10 cellular contexts compared by ENCODE assay signal in the genomic region with DNA sequence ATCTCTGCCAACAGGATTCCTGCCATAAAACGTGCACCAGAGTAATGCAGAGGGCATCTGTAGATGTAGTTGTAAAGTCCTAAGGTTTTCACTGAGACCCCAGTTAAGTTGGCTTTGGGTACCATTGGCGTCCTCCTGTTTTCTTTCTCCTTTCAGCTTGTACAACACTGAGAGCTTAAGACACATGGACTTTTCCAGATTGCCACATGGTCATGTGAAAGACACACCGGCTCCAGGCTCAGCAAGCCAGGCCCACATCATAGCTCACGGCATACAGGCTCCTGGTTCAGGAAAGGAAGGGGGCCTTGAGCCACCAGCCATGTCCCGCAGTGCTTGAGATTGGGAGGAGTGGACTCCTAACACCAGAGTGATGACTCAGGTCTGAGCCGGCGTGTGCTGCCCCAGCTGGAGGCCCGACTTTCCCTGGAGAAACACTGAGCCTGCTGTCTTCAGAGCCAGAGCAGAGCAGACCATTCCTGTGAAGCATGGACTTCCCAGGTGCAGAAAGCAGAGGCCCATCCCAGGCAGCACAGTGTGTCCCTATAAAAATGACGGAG.
DNase-seq lines count a peak whose midpoint lies in the region; ATAC-seq and TF ChIP-seq lines count a peak whose summit lies in the region.
"Had no signal": no experiment of that assay in that cellular context is flagged by ENCODE, and none has a peak within 500 bp of the region (broad histone marks: within the 10 kb centered on the region; RNA-seq: fewer than 3 reads in every experiment).

No MANE protein-coding gene starts in this region.

- DNase-seq in ELF-1 (ENCODE audit: low read depth, low spot score) (peak; percentile 85), SK-MEL-5 (ENCODE audit: low read depth, low spot score) (peak; percentile 10), fibroblast of the conjunctiva (ENCODE audit: low read depth) (peak; percentile 43), trophoblast cell (peak; percentile 91 to 93), GM13977 (ENCODE audit: low spot score) (no peak), NCI-H345 (lab: John Stamatoyannopoulos, UW) (no peak)

- H3K79me2 ChIP-seq in trophoblast cell (ENCODE audit: control insufficient read depth, insufficient read depth, low read length, poor library complexity) = no peaks in the 10 kb centered on the region

- no peak overlapping the region for H2AFZ ChIP-seq in trophoblast cell (ENCODE audit: insufficient read depth, low read length, poor library complexity)
- H2AFZ ChIP-seq: neural progenitor cell had no signal

- no peak overlapping the region for H2BK120ac ChIP-seq in trophoblast cell (ENCODE audit: insufficient read depth, low read length, poor library complexity)

- H3K14ac ChIP-seq in trophoblast cell (ENCODE audit: low read length) = no peak overlapping the region

- no peak overlapping the region for H3K18ac ChIP-seq in trophoblast cell (ENCODE audit: low read length)

- H3K4me1 ChIP-seq in trophoblast cell (ENCODE audit: control insufficient read depth in 1 of 2, insufficient read depth in 2 of 2, low read length in 2 of 2) = peaks cover 10 to 15% of the 10 kb centered on the region in 2 experiments

- H3K4me2 ChIP-seq in trophoblast cell (ENCODE audit: low read length) = no peak overlapping the region
- H3K4me2 ChIP-seq: neural progenitor cell had no signal

- H3K79me1 ChIP-seq in trophoblast cell (ENCODE audit: low read length) = no peaks in the 10 kb centered on the region

- ATAC-seq in HG02571 (IDR thresholded peaks at IDR 0.05; ENCODE audit: unreplicated experiment) (no peak), HG03097 (IDR thresholded peaks at IDR 0.05; ENCODE audit: low FRiP score, unreplicated experiment) (no peak)

- WGBS in trophoblast cell (ENCODE audit: extremely low coverage, insufficient coverage, insufficient read length) = no CpG with 5 or more reads among the region's 9 CpGs

- H4K12ac ChIP-seq in trophoblast cell (ENCODE audit: low read depth, low read length) = no peak overlapping the region

- in situ Hi-C loops in SK-MEL-5 (cut with HindIII; ENCODE audit: low pct_unique_long_range_greater_than_20kb, low sequenced_read_pairs) = no loop called here
- in situ Hi-C loops in GM13977 (cut with MboI; ENCODE audit: low pct_unique_long_range_greater_than_20kb, low sequenced_read_pairs, unreplicated experiment) = no loop called here

- no peak overlapping the region for H2BK5ac ChIP-seq in trophoblast cell (ENCODE audit: low read depth, low read length, poor library complexity)

- no peak overlapping the region for H3K4me3 ChIP-seq in trophoblast cell (ENCODE audit: low read depth, low read length)
- H3K4me3 ChIP-seq: cardiac muscle cell, neural progenitor cell had no signal

- H4K8ac ChIP-seq in trophoblast cell (ENCODE audit: low read depth, low read length) = no peak overlapping the region

- H3K27me3 ChIP-seq in trophoblast cell (ENCODE audit: insufficient read depth, low read length) = no peaks in the 10 kb centered on the region
- H3K27me3 ChIP-seq: cardiac muscle cell, neural progenitor cell had no signal

- H3K36me3 ChIP-seq in trophoblast cell (ENCODE audit: control insufficient read depth in 1 of 2, insufficient read depth in 2 of 2, low read length in 2 of 2) = no peaks in the 10 kb centered on the region
- H3K36me3 ChIP-seq: cardiac muscle cell, neural progenitor cell had no signal

- peaks cover 1% of the 10 kb centered on the region for H3K9me3 ChIP-seq in trophoblast cell (ENCODE audit: insufficient read depth, low read depth, low read length)

- no peak overlapping the region for H3K4ac ChIP-seq in trophoblast cell (ENCODE audit: low read depth, low read length)

- no peak overlapping the region for H3K9ac ChIP-seq in trophoblast cell (ENCODE audit: low read length)
- H3K9ac ChIP-seq: neural progenitor cell had no signal

- H4K91ac ChIP-seq in trophoblast cell (ENCODE audit: low read depth, low read length) = no peak overlapping the region

- H3K23ac ChIP-seq in trophoblast cell (ENCODE audit: low read length) = no peak overlapping the region

- H3K27ac ChIP-seq in trophoblast cell (ENCODE audit: low read depth, low read length) = no peak overlapping the region
- H3K27ac ChIP-seq: cardiac muscle cell, neural progenitor cell had no signal

- TF ChIP-seq CTCF in GM13977 (IDR thresholded peaks at IDR 0.05; ENCODE audit: extremely low read depth, insufficient read depth, missing control alignments) = no peak

- H2BK12ac ChIP-seq in trophoblast cell (ENCODE audit: low read length) = no peak overlapping the region

- no peak overlapping the region for H2AK5ac ChIP-seq in trophoblast cell (ENCODE audit: low read length)

Comparison
In these comparisons a context has a peak if more than half of its experiments do, and no peak if none do; other contexts are left out.
1. DNase-seq: peak in ELF-1 (single experiment), SK-MEL-5 (single experiment), fibroblast of the conjunctiva (single experiment) and trophoblast cell (2 of 2); none in GM13977 (single experiment) and NCI-H345 (single experiment).